In genomic region chr17:70862295-70862694, GRCh38 we compare ENCODE assay signal across 2 cellular contexts.
TF ChIP-seq lines count a peak whose summit lies in the region.

No MANE protein-coding gene starts in this region.

TF ChIP-seq in HepG2, 621 proteins besides CTCF, POLR2A, EP300 and RAD21:
- TF ChIP-seq, protein P1, sequence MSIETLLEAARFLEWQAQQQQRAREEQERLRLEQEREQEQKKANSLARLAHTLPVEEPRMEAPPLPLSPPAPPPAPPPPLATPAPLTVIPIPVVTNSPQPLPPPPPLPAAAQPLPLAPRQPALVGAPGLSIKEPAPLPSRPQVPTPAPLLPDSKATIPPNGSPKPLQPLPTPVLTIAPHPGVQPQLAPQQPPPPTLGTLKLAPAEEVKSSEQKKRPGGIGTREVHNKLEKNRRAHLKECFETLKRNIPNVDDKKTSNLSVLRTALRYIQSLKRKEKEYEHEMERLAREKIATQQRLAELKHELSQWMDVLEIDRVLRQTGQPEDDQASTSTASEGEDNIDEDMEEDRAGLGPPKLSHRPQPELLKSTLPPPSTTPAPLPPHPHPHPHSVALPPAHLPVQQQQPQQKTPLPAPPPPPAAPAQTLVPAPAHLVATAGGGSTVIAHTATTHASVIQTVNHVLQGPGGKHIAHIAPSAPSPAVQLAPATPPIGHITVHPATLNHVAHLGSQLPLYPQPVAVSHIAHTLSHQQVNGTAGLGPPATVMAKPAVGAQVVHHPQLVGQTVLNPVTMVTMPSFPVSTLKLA (IDR thresholded peaks at IDR 0.05), result no peak
- TF ChIP-seq HOXA7 (CRISPR knock-in tag; IDR thresholded peaks at IDR 0.05) (no peak), MAFK (conservative IDR thresholded peaks at IDR 0.05 in 1 of 2, IDR thresholded peaks at IDR 0.05 in 1 of 2; ENCODE audit: low read length in 2 of 2) (peak; percentile 95 to 98), SAFB2 (CRISPR knock-in tag; IDR thresholded peaks at IDR 0.05; ENCODE audit: borderline replicate concordance, low read depth) (no peak), POLR2AphosphoS5 (IDR thresholded peaks at IDR 0.05; ENCODE audit: low read depth, low read length) (no peak), MYPOP (CRISPR knock-in tag; IDR thresholded peaks at IDR 0.05) (no peak), HNRNPUL1 (IDR thresholded peaks at IDR 0.05; ENCODE audit: low read depth, low read length) (no peak), ZNF709 (CRISPR knock-in tag; IDR thresholded peaks at IDR 0.05) (no peak), MAFF (IDR thresholded peaks at IDR 0.05; ENCODE audit: low read depth, low read length) (peak; percentile 96), NKX3-1 (CRISPR knock-in tag; IDR thresholded peaks at IDR 0.05) (no peak), HNF4G (IDR thresholded peaks at IDR 0.05; ENCODE audit: borderline replicate concordance, low read depth, low read length) (no peak), HNF4G (CRISPR knock-in tag; IDR thresholded peaks at IDR 0.05; ENCODE audit: borderline replicate concordance, low read depth) (no peak), ZNF276 (CRISPR knock-in tag; IDR thresholded peaks at IDR 0.05; ENCODE audit: low read depth) (no peak), FOXJ3 (CRISPR knock-in tag; IDR thresholded peaks at IDR 0.05; ENCODE audit: borderline replicate concordance) (no peak)
TF ChIP-seq in HepG2: peak in this region for 2.

TF ChIP-seq in K562, 482 proteins besides CTCF, POLR2A, EP300 and RAD21 (continued from another document):
- TF ChIP-seq, protein P2, sequence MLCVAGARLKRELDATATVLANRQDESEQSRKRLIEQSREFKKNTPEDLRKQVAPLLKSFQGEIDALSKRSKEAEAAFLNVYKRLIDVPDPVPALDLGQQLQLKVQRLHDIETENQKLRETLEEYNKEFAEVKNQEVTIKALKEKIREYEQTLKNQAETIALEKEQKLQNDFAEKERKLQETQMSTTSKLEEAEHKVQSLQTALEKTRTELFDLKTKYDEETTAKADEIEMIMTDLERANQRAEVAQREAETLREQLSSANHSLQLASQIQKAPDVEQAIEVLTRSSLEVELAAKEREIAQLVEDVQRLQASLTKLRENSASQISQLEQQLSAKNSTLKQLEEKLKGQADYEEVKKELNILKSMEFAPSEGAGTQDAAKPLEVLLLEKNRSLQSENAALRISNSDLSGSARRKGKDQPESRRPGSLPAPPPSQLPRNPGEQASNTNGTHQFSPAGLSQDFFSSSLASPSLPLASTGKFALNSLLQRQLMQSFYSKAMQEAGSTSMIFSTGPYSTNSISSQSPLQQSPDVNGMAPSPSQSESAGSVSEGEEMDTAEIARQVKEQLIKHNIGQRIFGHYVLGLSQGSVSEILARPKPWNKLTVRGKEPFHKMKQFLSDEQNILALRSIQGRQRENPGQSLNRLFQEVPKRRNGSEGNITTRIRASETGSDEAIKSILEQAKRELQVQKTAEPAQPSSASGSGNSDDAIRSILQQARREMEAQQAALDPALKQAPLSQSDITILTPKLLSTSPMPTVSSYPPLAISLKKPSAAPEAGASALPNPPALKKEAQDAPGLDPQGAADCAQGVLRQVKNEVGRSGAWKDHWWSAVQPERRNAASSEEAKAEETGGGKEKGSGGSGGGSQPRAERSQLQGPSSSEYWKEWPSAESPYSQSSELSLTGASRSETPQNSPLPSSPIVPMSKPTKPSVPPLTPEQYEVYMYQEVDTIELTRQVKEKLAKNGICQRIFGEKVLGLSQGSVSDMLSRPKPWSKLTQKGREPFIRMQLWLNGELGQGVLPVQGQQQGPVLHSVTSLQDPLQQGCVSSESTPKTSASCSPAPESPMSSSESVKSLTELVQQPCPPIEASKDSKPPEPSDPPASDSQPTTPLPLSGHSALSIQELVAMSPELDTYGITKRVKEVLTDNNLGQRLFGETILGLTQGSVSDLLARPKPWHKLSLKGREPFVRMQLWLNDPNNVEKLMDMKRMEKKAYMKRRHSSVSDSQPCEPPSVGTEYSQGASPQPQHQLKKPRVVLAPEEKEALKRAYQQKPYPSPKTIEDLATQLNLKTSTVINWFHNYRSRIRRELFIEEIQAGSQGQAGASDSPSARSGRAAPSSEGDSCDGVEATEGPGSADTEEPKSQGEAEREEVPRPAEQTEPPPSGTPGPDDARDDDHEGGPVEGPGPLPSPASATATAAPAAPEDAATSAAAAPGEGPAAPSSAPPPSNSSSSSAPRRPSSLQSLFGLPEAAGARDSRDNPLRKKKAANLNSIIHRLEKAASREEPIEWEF (CRISPR knock-in tag; IDR thresholded peaks at IDR 0.05), result no peak
- peak; percentile 50; the same call in 1 of the 2 replicates for TF ChIP-seq ZNF316 (IDR thresholded peaks at IDR 0.05)
- no peak for TF ChIP-seq CREB3 (tag; conservative IDR thresholded peaks at IDR 0.05; ENCODE audit: low read depth)
- TF ChIP-seq TAF9B (IDR thresholded peaks at IDR 0.05; ENCODE audit: partially characterized antibody), result no peak
- TF ChIP-seq, protein P3, sequence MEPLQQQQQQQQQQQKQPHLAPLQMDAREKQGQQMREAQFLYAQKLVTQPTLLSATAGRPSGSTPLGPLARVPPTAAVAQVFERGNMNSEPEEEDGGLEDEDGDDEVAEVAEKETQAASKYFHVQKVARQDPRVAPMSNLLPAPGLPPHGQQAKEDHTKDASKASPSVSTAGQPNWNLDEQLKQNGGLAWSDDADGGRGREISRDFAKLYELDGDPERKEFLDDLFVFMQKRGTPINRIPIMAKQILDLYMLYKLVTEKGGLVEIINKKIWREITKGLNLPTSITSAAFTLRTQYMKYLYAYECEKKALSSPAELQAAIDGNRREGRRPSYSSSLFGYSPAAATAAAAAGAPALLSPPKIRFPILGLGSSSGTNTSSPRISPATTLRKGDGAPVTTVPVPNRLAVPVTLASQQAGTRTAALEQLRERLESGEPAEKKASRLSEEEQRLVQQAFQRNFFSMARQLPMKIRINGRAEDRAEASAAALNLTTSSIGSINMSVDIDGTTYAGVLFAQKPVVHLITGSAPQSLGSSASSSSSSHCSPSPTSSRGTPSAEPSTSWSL (CRISPR knock-in tag; IDR thresholded peaks at IDR 0.05; ENCODE audit: borderline replicate concordance), result no peak
- no peak for TF ChIP-seq SMAD4 (CRISPR knock-in tag; conservative IDR thresholded peaks at IDR 0.05)
- peak; percentile 47 for TF ChIP-seq MAFG (tag; conservative IDR thresholded peaks at IDR 0.05)
- no peak for TF ChIP-seq ZNF561 (CRISPR knock-in tag; conservative IDR thresholded peaks at IDR 0.05)
- peak; percentile 66 for TF ChIP-seq MAFF (IDR thresholded peaks at IDR 0.05; ENCODE audit: low read length)
- no peak for TF ChIP-seq WHSC1 (IDR thresholded peaks at IDR 0.05; ENCODE audit: low read length)
- TF ChIP-seq ARHGAP35 (IDR thresholded peaks at IDR 0.05; ENCODE audit: partially characterized antibody), result no peak
- no peak for TF ChIP-seq JUNB (CRISPR knock-in tag; conservative IDR thresholded peaks at IDR 0.05)
- no peak for TF ChIP-seq NR2C1 (IDR thresholded peaks at IDR 0.05)
- TF ChIP-seq NR2C1 (tag; IDR thresholded peaks at IDR 0.05), result no peak
- no peak for TF ChIP-seq RBM22 (IDR thresholded peaks at IDR 0.05; ENCODE audit: low read depth, low read length, poor library complexity, severe bottlenecking)
- TF ChIP-seq GABPB1 (CRISPR knock-in tag; IDR thresholded peaks at IDR 0.05), result no peak
- TF ChIP-seq FOS (IDR thresholded peaks at IDR 0.05; ENCODE audit: extremely low read depth, insufficient read length), result no peak
- TF ChIP-seq NR2C2 (CRISPR knock-in tag; IDR thresholded peaks at IDR 0.05), result no peak
- TF ChIP-seq NR2C2 (tag; IDR thresholded peaks at IDR 0.05), result no peak
- no peak for TF ChIP-seq ZNF696 (CRISPR knock-in tag; conservative IDR thresholded peaks at IDR 0.05)
- TF ChIP-seq TRIM24 (IDR thresholded peaks at IDR 0.05), result no peak
- TF ChIP-seq MAFK (IDR thresholded peaks at IDR 0.05; ENCODE audit: low read length), result peak; percentile 75
- no peak for TF ChIP-seq NR0B1 (IDR thresholded peaks at IDR 0.05; ENCODE audit: partially characterized antibody)
- TF ChIP-seq CREM (IDR thresholded peaks at IDR 0.05; ENCODE audit: low read depth), result no peak
- no peak for TF ChIP-seq ZNF274 (IDR thresholded peaks at IDR 0.05; ENCODE audit: borderline replicate concordance, low read depth, low read length)
- TF ChIP-seq, protein P4, sequence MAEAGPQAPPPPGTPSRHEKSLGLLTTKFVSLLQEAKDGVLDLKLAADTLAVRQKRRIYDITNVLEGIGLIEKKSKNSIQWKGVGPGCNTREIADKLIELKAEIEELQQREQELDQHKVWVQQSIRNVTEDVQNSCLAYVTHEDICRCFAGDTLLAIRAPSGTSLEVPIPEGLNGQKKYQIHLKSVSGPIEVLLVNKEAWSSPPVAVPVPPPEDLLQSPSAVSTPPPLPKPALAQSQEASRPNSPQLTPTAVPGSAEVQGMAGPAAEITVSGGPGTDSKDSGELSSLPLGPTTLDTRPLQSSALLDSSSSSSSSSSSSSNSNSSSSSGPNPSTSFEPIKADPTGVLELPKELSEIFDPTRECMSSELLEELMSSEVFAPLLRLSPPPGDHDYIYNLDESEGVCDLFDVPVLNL (CRISPR knock-in tag; IDR thresholded peaks at IDR 0.05; ENCODE audit: low read depth), result no peak
- TF ChIP-seq, protein P5, sequence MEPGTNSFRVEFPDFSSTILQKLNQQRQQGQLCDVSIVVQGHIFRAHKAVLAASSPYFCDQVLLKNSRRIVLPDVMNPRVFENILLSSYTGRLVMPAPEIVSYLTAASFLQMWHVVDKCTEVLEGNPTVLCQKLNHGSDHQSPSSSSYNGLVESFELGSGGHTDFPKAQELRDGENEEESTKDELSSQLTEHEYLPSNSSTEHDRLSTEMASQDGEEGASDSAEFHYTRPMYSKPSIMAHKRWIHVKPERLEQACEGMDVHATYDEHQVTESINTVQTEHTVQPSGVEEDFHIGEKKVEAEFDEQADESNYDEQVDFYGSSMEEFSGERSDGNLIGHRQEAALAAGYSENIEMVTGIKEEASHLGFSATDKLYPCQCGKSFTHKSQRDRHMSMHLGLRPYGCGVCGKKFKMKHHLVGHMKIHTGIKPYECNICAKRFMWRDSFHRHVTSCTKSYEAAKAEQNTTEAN (CRISPR knock-in tag; IDR thresholded peaks at IDR 0.05), result no peak
- TF ChIP-seq, protein P6, sequence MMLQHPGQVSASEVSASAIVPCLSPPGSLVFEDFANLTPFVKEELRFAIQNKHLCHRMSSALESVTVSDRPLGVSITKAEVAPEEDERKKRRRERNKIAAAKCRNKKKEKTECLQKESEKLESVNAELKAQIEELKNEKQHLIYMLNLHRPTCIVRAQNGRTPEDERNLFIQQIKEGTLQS (IDR thresholded peaks at IDR 0.05), result no peak
- TF ChIP-seq, protein P6 (CRISPR knock-in tag; conservative IDR thresholded peaks at IDR 0.05), result no peak
- no peak for TF ChIP-seq BDP1 (IDR thresholded peaks at IDR 0.05; ENCODE audit: insufficient read depth, insufficient read length)
- TF ChIP-seq CCNT2 (IDR thresholded peaks at IDR 0.05; ENCODE audit: borderline replicate concordance, extremely low read depth, insufficient read length, low read depth, low read length), result no peak
